Comparison of ENCODE assay signal across 8 cellular contexts in genomic region chr3:9932843-9933560, GRCh38. TPM values are rescaled to one million over a fixed set of nuclear protein-coding genes. Genes with fewer than 3 reads are reported as not detected.
DNase-seq lines count a peak whose midpoint lies in the region; ATAC-seq and TF ChIP-seq lines count a peak whose summit lies in the region.

No MANE protein-coding gene starts in this region.

- DNase-seq in BE2C (peak; percentile 80), NCI-H524 (lab: John Stamatoyannopoulos, UW) (peak; percentile 34 to 81), medulla oblongata (ENCODE audit: extremely low spot score) (peak; percentile 76)
- peak; percentile 80 to 85 for DNase-seq in activated CD4-positive, alpha-beta T cell treated with anti-CD3 and anti-CD28 coated beads, Interleukin-2, amount 50 U/mL, for 24 hours (ENCODE audit: low read depth in 1 of 2, low spot score in 1 of 2)
- DNase-seq in stimulated activated CD4-positive, alpha-beta T cell treated with anti-CD3 and anti-CD28 coated beads, TNF-alpha, amount 100 ng/mL, for 48 hours (ENCODE audit: low read depth in 3 of 3) = peak; percentile 81 to 84 (median 83)

- no peaks in the 10 kb centered on the region for H3K36me3 ChIP-seq in BE2C
- H3K36me3 ChIP-seq in duodenal mucosa (ENCODE audit: control insufficient read depth in 1 of 2, insufficient read depth in 2 of 2, low read length in 2 of 2) = peaks cover 3 to 24% of the 10 kb centered on the region in 2 donors

- no peaks in the 10 kb centered on the region for H3K9me3 ChIP-seq in BE2C
- no peaks in the 10 kb centered on the region for H3K9me3 ChIP-seq in duodenal mucosa (ENCODE audit: control insufficient read depth in 1 of 2, low read length in 2 of 2)

- TF ChIP-seq CTCF in BE2C (IDR thresholded peaks at IDR 0.05; ENCODE audit: low read depth, low read length) = peak; percentile 62

- H3K27ac ChIP-seq in duodenal mucosa (ENCODE audit: low read depth, low read length) = peak overlapping the region; percentile 96

- in situ Hi-C loops in GM18951 (cut with MboI; ENCODE audit: low sequenced_read_pairs, unreplicated experiment) = no loop called here

- peak overlapping the region; percentile 68 to 85 for H3K9ac ChIP-seq in duodenal mucosa (ENCODE audit: low read depth in 1 of 2, low read length in 2 of 2)

- H3K4me3 ChIP-seq in BE2C (ENCODE audit: low read depth, low read length) (peak overlapping the region; percentile 58), duodenal mucosa (ENCODE audit: low read depth in 1 of 2, low read length in 2 of 2) (peak overlapping the region; percentile 88 to 92)

- peak; percentile 34 for TF ChIP-seq POLR2A in GM18951 (IDR thresholded peaks at IDR 0.05; ENCODE audit: extremely low read depth, insufficient read depth, insufficient read length)

- H3K4me1 ChIP-seq in BE2C = no peaks in the 10 kb centered on the region; the same call in 1 of the 2 replicates
- H3K4me1 ChIP-seq in duodenal mucosa (ENCODE audit: control insufficient read depth in 1 of 2, insufficient read depth in 2 of 2, low read length in 2 of 2) = peaks cover 16 to 25% of the 10 kb centered on the region in 2 donors

- H3K27me3 ChIP-seq in BE2C (no peaks in the 10 kb centered on the region), duodenal mucosa (ENCODE audit: control insufficient read depth in 1 of 2, insufficient read depth in 2 of 2, low read length in 2 of 2) (no peaks in the 10 kb centered on the region)

- ATAC-seq in HG03139 (IDR thresholded peaks at IDR 0.05; ENCODE audit: unreplicated experiment) = peak; percentile 52

RNA-seq across cellular contexts. Expression of gene CRELD1, which starts 0.6 kb away (rescaled TPM):
- 45.8 TPM for polyA plus RNA-seq in BE2C (2012; ENCODE audit: insufficient read depth, insufficient read length, low read depth)

RNA-seq across cellular contexts. Expression of gene IL17RC, which starts 16.1 kb away (rescaled TPM):
- 6.3 TPM for polyA plus RNA-seq in BE2C (2012; ENCODE audit: insufficient read depth, insufficient read length, low read depth)

RNA-seq across cellular contexts. Expression of gene PRRT3, which starts 19.2 kb away (rescaled TPM):
- polyA plus RNA-seq in BE2C (2012; ENCODE audit: insufficient read depth, insufficient read length, low read depth) = 3.5 TPM

RNA-seq across cellular contexts. Expression of gene IL17RE, which starts 30.4 kb away (rescaled TPM):
- polyA plus RNA-seq in BE2C (2012; ENCODE audit: insufficient read depth, insufficient read length, low read depth) = 2.9 TPM

RNA-seq across cellular contexts. Expression of gene JAGN1, which starts 42.6 kb away (rescaled TPM):
- 22.8 TPM for polyA plus RNA-seq in BE2C (2012; ENCODE audit: insufficient read depth, insufficient read length, low read depth)

Comparison
In these comparisons a context has a peak if more than half of its experiments do, and no peak if none do; other contexts are left out.
1. Peak in every context shown above with its lines: DNase-seq, ATAC-seq, H3K4me3 ChIP-seq and H3K27ac ChIP-seq.